Comparison of ENCODE assay signal across 9 cellular contexts in genomic region chr15:40291088-40291574, GRCh38. TPM values are rescaled to one million over a fixed set of nuclear protein-coding genes. Genes with fewer than 3 reads are reported as not detected.
DNase-seq lines count a peak whose midpoint lies in the region; ATAC-seq and TF ChIP-seq lines count a peak whose summit lies in the region.
"Had no signal": no experiment of that assay in that cellular context is flagged by ENCODE, and none has a peak within 500 bp of the region (broad histone marks: within the 10 kb centered on the region; RNA-seq: fewer than 3 reads in every experiment).

No MANE protein-coding gene starts in this region.

- no peak overlapping the region for H3K27ac ChIP-seq in upper lobe of right lung
- H3K27ac ChIP-seq: KMS-11 had no signal

- TF ChIP-seq CTCF in kidney epithelial cell (IDR thresholded peaks at IDR 0.05; ENCODE audit: insufficient read depth, low read length, poor library complexity, severe bottlenecking): no peak
- TF ChIP-seq CTCF in upper lobe of right lung (IDR thresholded peaks at IDR 0.05): no peak

- peaks cover 55% of the 10 kb centered on the region for H3K27me3 ChIP-seq in kidney epithelial cell (ENCODE audit: control insufficient read depth, insufficient read depth, low read length)
- H3K27me3 ChIP-seq in upper lobe of right lung: no peaks in the 10 kb centered on the region

- in situ Hi-C loops in T47D (cut with HindIII; ENCODE audit: low pct_unique_long_range_greater_than_20kb, low sequenced_read_pairs): no loop called here

- no peaks in the 10 kb centered on the region for H3K36me3 ChIP-seq in kidney epithelial cell (ENCODE audit: control insufficient read depth, insufficient read depth, low read length)
- no peaks in the 10 kb centered on the region for H3K36me3 ChIP-seq in upper lobe of right lung

- ATAC-seq in upper lobe of right lung: peak; percentile 79
- ATAC-seq in GM18868 (IDR thresholded peaks at IDR 0.05; ENCODE audit: unreplicated experiment): no peak

- intact Hi-C loops in upper lobe of right lung (cut with DNase I): no loop called here

- H3K4me3 ChIP-seq in kidney epithelial cell (ENCODE audit: low read depth, low read length) (peak overlapping the region; percentile 18), upper lobe of right lung (peak overlapping the region; percentile 25)

- H3K9me3 ChIP-seq in upper lobe of right lung: no peaks in the 10 kb centered on the region

- peak; percentile 49 to 75 for DNase-seq in SHP77 (lab: John Stamatoyannopoulos, UW)
- DNase-seq in SHP77 treated with DMSO at 0.1 percent for 48 hours (lab: John Stamatoyannopoulos, UW): no peak
- peak; percentile 69 to 73 for DNase-seq in T47D (ENCODE audit: low read depth in 1 of 2, low spot score in 1 of 2)
- no peak for DNase-seq in kidney epithelial cell (ENCODE audit: low read depth)
- peak; percentile 82 for DNase-seq in upper lobe of right lung
- DNase-seq in OCI-M2 (lab: John Stamatoyannopoulos, UW; ENCODE audit: unreplicated experiment): no peak
- no peak for DNase-seq in SIG-M5 treated with dmso at 0.1 percent for 504 hours (lab: John Stamatoyannopoulos, UW; ENCODE audit: unreplicated experiment)

- peaks cover 11% of the 10 kb centered on the region for H3K4me1 ChIP-seq in upper lobe of right lung

RNA-seq across cellular contexts. Expression of gene ANKRD63, which starts 8.3 kb away (rescaled TPM):
- not detected in 2 replicates for total RNA-seq in kidney epithelial cell
- not detected for total RNA-seq in upper lobe of right lung

RNA-seq across cellular contexts. Expression of gene PLCB2, which starts 16.6 kb away (rescaled TPM):
- total RNA-seq in kidney epithelial cell (0.68 and 1.5 TPM in 2 replicates), upper lobe of right lung (61.2 TPM)

RNA-seq across cellular contexts. Expression of gene INAFM2, which starts 32.4 kb away (rescaled TPM):
- 14.9 and 16.8 TPM in 2 replicates for total RNA-seq in kidney epithelial cell
- total RNA-seq in upper lobe of right lung: 39.5 TPM

RNA-seq across cellular contexts. Expression of gene CCDC9B, which starts 49.6 kb away (rescaled TPM):
- total RNA-seq in kidney epithelial cell: 13.6 and 20.3 TPM in 2 replicates
- total RNA-seq in upper lobe of right lung: 72.5 TPM

RNA-seq across cellular contexts. Expression of gene PAK6, which starts 52.3 kb away (rescaled TPM):
- total RNA-seq in kidney epithelial cell: 15.3 and 17.7 TPM in 2 replicates
- 5.7 TPM for total RNA-seq in upper lobe of right lung

Comparison
In these comparisons a context has a peak if more than half of its experiments do, and no peak if none do; other contexts are left out.
1. DNase-seq: peak in SHP77 (2 of 2), T47D (2 of 2) and upper lobe of right lung (single experiment); none in SHP77 treated with DMSO at 0.1 percent for 48 hours (single experiment), kidney epithelial cell (single experiment), OCI-M2 (single experiment) and SIG-M5 treated with dmso at 0.1 percent for 504 hours (single experiment).
2. RNA of gene PLCB2, which starts 16.6 kb away (total RNA-seq): 61.2 TPM in upper lobe of right lung (single experiment); 0.68 to 1.5 TPM in kidney epithelial cell; every median in the first group is over 10 times any median in the second.